ENCODE assay signal across 1 cellular context in genomic region chr3:10213156-10213792, GRCh38.
A peak's percentile ranks its signal among the peaks of the same experiment; 100 is the strongest.
TF ChIP-seq lines count a peak whose summit lies in the region.

No MANE protein-coding gene starts in this region.

TF ChIP-seq in K562, 482 proteins besides CTCF, POLR2A, EP300 and RAD21:
- TF ChIP-seq CREM (IDR thresholded peaks at IDR 0.05; ENCODE audit: low read depth), result 0 out of 2 replicates have a peak, but pooled peaks have one; percentile 50
- no peak for TF ChIP-seq POLR3A (IDR thresholded peaks at IDR 0.05; ENCODE audit: borderline replicate concordance, extremely low read depth, insufficient read depth, insufficient read length)
- TF ChIP-seq RBM25 (IDR thresholded peaks at IDR 0.05; ENCODE audit: low read depth, low read length, severe bottlenecking), result peak; percentile 14
